ENCODE assay signal across 14 cellular contexts in the genomic region with DNA sequence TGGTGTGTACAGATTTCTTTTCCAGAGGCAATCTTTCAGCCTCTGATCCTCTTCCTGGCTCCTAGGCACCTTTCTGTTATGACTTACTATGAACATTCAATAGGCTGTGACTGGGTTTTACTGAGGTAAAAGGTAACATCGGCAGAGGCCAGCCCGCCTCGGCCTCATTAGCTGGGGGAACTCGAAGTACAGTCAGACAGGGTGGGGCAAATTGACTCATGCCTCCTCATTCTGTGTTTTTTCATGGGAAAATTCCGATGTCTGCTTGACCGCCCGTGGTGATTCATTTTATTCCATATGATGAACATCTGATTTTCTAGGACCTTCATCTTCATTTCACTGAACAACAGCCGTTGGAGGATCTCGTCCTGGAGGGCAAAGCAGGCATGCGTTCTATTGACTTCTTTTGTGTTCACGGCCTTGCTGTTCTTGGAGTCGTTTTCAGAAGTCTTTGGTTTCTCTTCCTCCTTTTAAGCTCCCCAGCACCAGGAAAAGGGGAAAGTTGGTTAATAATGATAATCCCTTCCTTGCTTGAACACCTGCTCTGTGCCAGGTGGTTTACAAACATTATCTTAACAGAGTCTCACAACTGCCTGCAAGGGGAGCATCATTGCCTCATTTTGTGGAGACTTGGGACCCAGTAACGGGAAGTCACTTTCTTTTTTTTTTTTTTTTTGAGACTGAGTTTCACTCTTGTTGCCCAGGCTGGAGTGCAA. TPM values are rescaled to one million over a fixed set of nuclear protein-coding genes. Genes with fewer than 3 reads are reported as not detected.
DNase-seq lines count a peak whose midpoint lies in the region; ATAC-seq and TF ChIP-seq lines count a peak whose summit lies in the region.
"Had no signal": no experiment of that assay in that cellular context is flagged by ENCODE, and none has a peak within 500 bp of the region (broad histone marks: within the 10 kb centered on the region; RNA-seq: fewer than 3 reads in every experiment).

No MANE protein-coding gene starts in this region.

- H3K4me3 ChIP-seq in adipocyte (ENCODE audit: low read length) (no peak overlapping the region), tibial nerve (no peak overlapping the region)

- DNase-seq in AG08395 (ENCODE audit: low spot score) (peak; percentile 64), HT-29 (ENCODE audit: low spot score) (peak; percentile 88), adipocyte (ENCODE audit: low read depth) (peak; percentile 50), hepatic stellate cell (ENCODE audit: low spot score) (peak; percentile 18), tibial nerve (ENCODE audit: low spot score in 2 of 2) (no peak)
- DNase-seq: activated CD4-positive, alpha-beta T cell treated with anti-CD3 and anti-CD28 coated beads for 1 hour; activated naive CD4-positive, alpha-beta T cell treated with anti-CD3 and anti-CD28 coated beads, Interleukin-2, amount 10 ng/mL, durations not matched to agents 7 days and 5 days; CD4-positive, CD25-positive, alpha-beta regulatory T cell; endodermal cell; NCI-H1436 had no signal

- H3K4me1 ChIP-seq in adipocyte (ENCODE audit: control insufficient read depth, insufficient read depth, low read length) (no peaks in the 10 kb centered on the region), tibial nerve (no peaks in the 10 kb centered on the region)
- H3K4me1 ChIP-seq: parathyroid adenoma had no signal

- WGBS in tibial nerve, 2 donors: 79 to 81% methylated on average over 13 of the region's 13 CpGs

- no peak for TF ChIP-seq EP300 in tibial nerve (IDR thresholded peaks at IDR 0.05)

- no peak overlapping the region for H3K27ac ChIP-seq in tibial nerve
- H3K27ac ChIP-seq: parathyroid adenoma had no signal

- H3K36me3 ChIP-seq in adipocyte (ENCODE audit: control insufficient read depth, insufficient read depth, low read length, severe bottlenecking) (no peaks in the 10 kb centered on the region), tibial nerve (no peaks in the 10 kb centered on the region)

- TF ChIP-seq POLR2A in tibial nerve (IDR thresholded peaks at IDR 0.05): no peak

- TF ChIP-seq CTCF in tibial nerve (IDR thresholded peaks at IDR 0.05): no peak

- no peak overlapping the region for H3K9ac ChIP-seq in adipocyte (ENCODE audit: low read length)
- H3K9ac ChIP-seq: parathyroid adenoma had no signal

- ATAC-seq in HG02884 (IDR thresholded peaks at IDR 0.05; ENCODE audit: unreplicated experiment): no peak
- no peak for ATAC-seq in HG02798 (IDR thresholded peaks at IDR 0.05; ENCODE audit: poor library complexity, unreplicated experiment)
- no peak for ATAC-seq in GM21390 (IDR thresholded peaks at IDR 0.05; ENCODE audit: unreplicated experiment)

- H3K9me3 ChIP-seq in adipocyte (ENCODE audit: control insufficient read depth, low read length) (no peaks in the 10 kb centered on the region), tibial nerve (no peaks in the 10 kb centered on the region)

- H3K27me3 ChIP-seq in adipocyte (replicated peaks; ENCODE audit: control insufficient read depth, insufficient read depth, low read length) (no peaks in the 10 kb centered on the region), tibial nerve (no peaks in the 10 kb centered on the region)

RNA-seq across cellular contexts. Expression of gene TEX46, which starts 4.8 kb away (rescaled TPM):
- not detected in 2 replicates for total RNA-seq in HT-29 (2014; rRNA removed; shearing (Covaris generic))
- total RNA-seq in tibial nerve: not detected
- total RNA-seq: CD4-positive, CD25-positive, alpha-beta regulatory T cell; endodermal cell had no signal

RNA-seq across cellular contexts. Expression of gene KDM1A, which starts 8.4 kb away (rescaled TPM):
- 113 and 130 TPM in 2 replicates for total RNA-seq in HT-29 (2014; rRNA removed; shearing (Covaris generic))
- 10 to 100 TPM; 44.4 to 56.5 (median 52.2) TPM for total RNA-seq in tibial nerve

RNA-seq across cellular contexts. Expression of gene LACTBL1, which starts 38.2 kb away (rescaled TPM):
- not detected in 2 replicates for total RNA-seq in HT-29 (2014; rRNA removed; shearing (Covaris generic))
- not detected for total RNA-seq in tibial nerve
- total RNA-seq: CD4-positive, CD25-positive, alpha-beta regulatory T cell; endodermal cell had no signal

Comparison
In these comparisons a context has a peak if more than half of its experiments do, and no peak if none do; other contexts are left out.
1. DNase-seq: peak in AG08395 (single experiment), HT-29 (single experiment), adipocyte (single experiment) and hepatic stellate cell (single experiment); none in tibial nerve (0 of 2).